ENCODE assay signal across 13 cellular contexts in genomic region chr4:190015538-190016368, GRCh38. TPM values are rescaled to one million over a fixed set of nuclear protein-coding genes. Genes with fewer than 3 reads are reported as not detected.
A peak's percentile ranks its signal among the peaks of the same experiment; 100 is the strongest.
DNase-seq lines count a peak whose midpoint lies in the region; ATAC-seq and TF ChIP-seq lines count a peak whose summit lies in the region.
"Had no signal": no experiment of that assay in that cellular context is flagged by ENCODE, and none has a peak within 500 bp of the region (broad histone marks: within the 10 kb centered on the region; RNA-seq: fewer than 3 reads in every experiment).

No MANE protein-coding gene starts in this region.

- H3K9me3 Mint-ChIP-seq in CD4-positive, alpha-beta memory T cell = peaks cover 0 to 23% (median 12%) of the 10 kb centered on the region in 8 donors
- H3K9me3 Mint-ChIP-seq in H9 (peaks cover 82 to 93% of the 10 kb centered on the region in 2 experiments), natural killer cell (no peaks in the 10 kb centered on the region)
- no peaks in the 10 kb centered on the region for H3K9me3 Mint-ChIP-seq in effector memory CD8-positive, alpha-beta T cell

- ATAC-seq in effector memory CD8-positive, alpha-beta T cell (replicated peaks) = no peak
- ATAC-seq in natural killer cell = no peak
- ATAC-seq in GM21381 (IDR thresholded peaks at IDR 0.05; ENCODE audit: unreplicated experiment) = no peak

- no peak overlapping the region for H2AK5ac ChIP-seq in H9 (ENCODE audit: insufficient read length, low read length)

- H2BK5ac ChIP-seq in H9 (ENCODE audit: insufficient read length, low read length) = no peak overlapping the region

- H3K27me3 ChIP-seq in CD4-positive, alpha-beta memory T cell (ENCODE audit: insufficient read depth, low read length) = peaks cover 9% of the 10 kb centered on the region
- H3K27me3 ChIP-seq in H9 (ENCODE audit: insufficient read depth, low read length) = peaks cover 44% of the 10 kb centered on the region

- no peak overlapping the region for H3K4me3 ChIP-seq in CD4-positive, alpha-beta memory T cell (ENCODE audit: low read length in 2 of 2)

- no peak overlapping the region for H4K5ac ChIP-seq in H9 (ENCODE audit: insufficient read length, low read depth, low read length)

- no peaks in the 10 kb centered on the region for H3K79me2 ChIP-seq in H9 (ENCODE audit: insufficient read depth, low read length)

- no peak overlapping the region for H4K8ac ChIP-seq in H9 (replicated peaks; ENCODE audit: insufficient read length, low read depth, low read length)

- H2BK20ac ChIP-seq in H9 (ENCODE audit: low read depth, low read length, poor library complexity, severe bottlenecking) = no peak overlapping the region

- H2BK12ac ChIP-seq in H9 (ENCODE audit: insufficient read length, low read depth, low read length) = no peak overlapping the region

- peaks cover 57 to 62% of the 10 kb centered on the region in 2 donors for H3K27me3 Mint-ChIP-seq in CD4-positive, alpha-beta memory T cell
- H3K27me3 Mint-ChIP-seq in H9 (ENCODE audit: low read depth) = peaks cover 6% of the 10 kb centered on the region
- H3K27me3 Mint-ChIP-seq in effector memory CD8-positive, alpha-beta T cell = peaks cover 62 to 88% of the 10 kb centered on the region in 2 donors
- peaks cover 55 to 57% of the 10 kb centered on the region in 2 donors for H3K27me3 Mint-ChIP-seq in natural killer cell (ENCODE audit: low read depth in 2 of 2)

- no peak overlapping the region for H2BK15ac ChIP-seq in H9 (ENCODE audit: low read depth, low read length)

- no peak overlapping the region for H3T11ph ChIP-seq in H9 (ENCODE audit: low read length)

- CTCF ChIA-PET in CD4-positive, alpha-beta memory T cell (lab: Charles Lee; ENCODE audit: partially characterized antibody) = no interaction called here

- intact Hi-C loops in CD4-positive, alpha-beta memory T cell (cut with micrococcal nuclease) = no loop called here
- intact Hi-C loops in natural killer cell (cut with micrococcal nuclease) = no loop called here

- H2AFZ ChIP-seq in H9 (ENCODE audit: low read length) = no peak overlapping the region

- H3K4ac ChIP-seq in H9 (ENCODE audit: low read depth, low read length) = no peak overlapping the region

- no peak overlapping the region for H3K18ac ChIP-seq in H9 (ENCODE audit: insufficient read length, low read depth, low read length)

- peaks cover 17 to 45% (median 36%) of the 10 kb centered on the region in 4 donors for H3K4me1 Mint-ChIP-seq in CD4-positive, alpha-beta memory T cell
- H3K4me1 Mint-ChIP-seq in H9 = no peaks in the 10 kb centered on the region
- H3K4me1 Mint-ChIP-seq in effector memory CD8-positive, alpha-beta T cell (ENCODE audit: low read depth in 2 of 2) = peaks cover 29 to 32% of the 10 kb centered on the region in 2 donors
- H3K4me1 Mint-ChIP-seq in natural killer cell = peaks cover 5 to 31% of the 10 kb centered on the region in 2 donors

- peaks cover 15% of the 10 kb centered on the region for H3K4me1 ChIP-seq in CD4-positive, alpha-beta memory T cell (ENCODE audit: insufficient read depth, low read length)
- no peaks in the 10 kb centered on the region for H3K4me1 ChIP-seq in H9 (ENCODE audit: insufficient read depth, low read length)

- H3K9me3 ChIP-seq in CD4-positive, alpha-beta memory T cell (ENCODE audit: control insufficient read depth in 1 of 2, low read length in 2 of 2) = no peaks in the 10 kb centered on the region
- peaks cover 37% of the 10 kb centered on the region for H3K9me3 ChIP-seq in H9 (ENCODE audit: control insufficient read depth, low read depth, low read length)
- H3K9me3 ChIP-seq: esophagus muscularis mucosa had no signal

- no peaks in the 10 kb centered on the region for H4K20me1 ChIP-seq in H9 (ENCODE audit: control insufficient read depth, insufficient read depth, insufficient read length)

- no peak overlapping the region for H3K23ac ChIP-seq in H9 (ENCODE audit: insufficient read length, low read depth, low read length)

- POLR2A ChIA-PET in CD4-positive, alpha-beta memory T cell (lab: Charles Lee; ENCODE audit: partially characterized antibody) = no interaction called here

- H3K27ac ChIP-seq in CD4-positive, alpha-beta memory T cell (ENCODE audit: low read depth, low read length) = no peak overlapping the region
- no peak overlapping the region for H3K27ac ChIP-seq in H9 (ENCODE audit: insufficient read length, low read depth, low read length)
- H3K27ac ChIP-seq: esophagus muscularis mucosa had no signal

- no peak overlapping the region for H3K9ac ChIP-seq in H9 (ENCODE audit: extremely low read depth, insufficient read length, low read length)

- H3K36me3 ChIP-seq in CD4-positive, alpha-beta memory T cell (ENCODE audit: insufficient read depth, low read length) = no peaks in the 10 kb centered on the region
- H3K36me3 ChIP-seq: esophagus muscularis mucosa had no signal

- no peaks in the 10 kb centered on the region for H3K79me1 ChIP-seq in H9 (ENCODE audit: insufficient read depth, low read depth, low read length, poor library complexity, severe bottlenecking)

- H3K4me3 Mint-ChIP-seq in CD4-positive, alpha-beta memory T cell = peak overlapping the region in 5 of 8 donors; percentile 35 to 66 (median 47)
- H3K4me3 Mint-ChIP-seq in H9 (no peak overlapping the region), natural killer cell (peak overlapping the region; percentile 75)
- peak overlapping the region; percentile 16 to 82 for H3K4me3 Mint-ChIP-seq in effector memory CD8-positive, alpha-beta T cell
- H3K4me3 Mint-ChIP-seq: activated B cell treated with CpG ODN at 0.5 μM for 24 hours had no signal

- DNase-seq in CD4-positive, alpha-beta memory T cell = no peak
- DNase-seq in H9 (peak; percentile 33), natural killer cell (no peak), NOMO-1 (lab: John Stamatoyannopoulos, UW; ENCODE audit: unreplicated experiment in 2 of 2) (no peak), SHP77 (lab: John Stamatoyannopoulos, UW) (no peak)
- no peak for DNase-seq in effector memory CD8-positive, alpha-beta T cell
- DNase-seq: activated B cell treated with CpG ODN at 0.5 μM for 24 hours; activated effector memory CD4-positive, alpha-beta T cell treated with anti-CD3 and anti-CD28 coated beads, Interleukin-2, amount 50 U/mL, for 16 hours; NCI-H2029; substantia nigra had no signal

- no peak overlapping the region for H4K91ac ChIP-seq in H9 (ENCODE audit: insufficient read length, low read depth, low read length)

- H3K14ac ChIP-seq in H9 (ENCODE audit: insufficient read depth, low read length) = no peak overlapping the region

- no peak overlapping the region for H3K56ac ChIP-seq in H9 (ENCODE audit: insufficient read length, low read depth, low read length)

- peaks cover 6% of the 10 kb centered on the region for H3K23me2 ChIP-seq in H9 (ENCODE audit: insufficient read length, low read depth, low read length, poor library complexity, severe bottlenecking)

- no peak overlapping the region for H2BK120ac ChIP-seq in H9 (ENCODE audit: low read depth, low read length, poor library complexity, severe bottlenecking)

- TF ChIP-seq CTCF in H9 (conservative IDR thresholded peaks at IDR 0.05) = no peak
- no peak for TF ChIP-seq CTCF in natural killer cell (IDR thresholded peaks at IDR 0.05)

- peak overlapping the region in 1 of 7 donors; percentile 57 for H3K27ac Mint-ChIP-seq in CD4-positive, alpha-beta memory T cell
- H3K27ac Mint-ChIP-seq in H9 = no peak overlapping the region
- no peak overlapping the region for H3K27ac Mint-ChIP-seq in effector memory CD8-positive, alpha-beta T cell
- peak overlapping the region in 1 of 2 donors; percentile 45 for H3K27ac Mint-ChIP-seq in natural killer cell
- H3K27ac Mint-ChIP-seq: activated B cell treated with CpG ODN at 0.5 μM for 24 hours had no signal

- WGBS in H9 (ENCODE audit: extremely low coverage, insufficient read length, low lambda C conversion rate) = no CpG with 5 or more reads among the region's 43 CpGs

- peaks cover 0 to 4% of the 10 kb centered on the region in 2 donors for H3K36me3 Mint-ChIP-seq in CD4-positive, alpha-beta memory T cell
- H3K36me3 Mint-ChIP-seq in H9 (ENCODE audit: insufficient read depth in 1 of 3, low read depth in 3 of 3) = peaks cover 30 to 44% (median 33%) of the 10 kb centered on the region in 3 experiments
- H3K36me3 Mint-ChIP-seq in effector memory CD8-positive, alpha-beta T cell (ENCODE audit: insufficient read depth) = peaks cover 8% of the 10 kb centered on the region
- H3K36me3 Mint-ChIP-seq in natural killer cell = peaks cover 10% of the 10 kb centered on the region

- peak overlapping the region; percentile 51 for H3K4me2 ChIP-seq in H9 (ENCODE audit: insufficient read depth, insufficient read length, low read length)

RNA-seq across cellular contexts. Expression of gene FRG2, which starts 11.3 kb away (rescaled TPM):
- not detected for total RNA-seq in CD4-positive, alpha-beta memory T cell
- not detected for polyA plus RNA-seq in CD4-positive, alpha-beta memory T cell
- total RNA-seq in H9 (2021) (not detected in 2 replicates), natural killer cell (not detected)
- total RNA-seq: activated B cell treated with CpG ODN at 0.5 μM for 24 hours, esophagus muscularis mucosa, renal cortical epithelial cell had no signal

RNA-seq across cellular contexts. Expression of gene DBET, which starts 48.5 kb away (rescaled TPM):
- total RNA-seq in CD4-positive, alpha-beta memory T cell = not detected
- not detected for polyA plus RNA-seq in CD4-positive, alpha-beta memory T cell
- total RNA-seq in H9 (2021) (not detected in 2 replicates), natural killer cell (not detected)
- total RNA-seq: activated B cell treated with CpG ODN at 0.5 μM for 24 hours, esophagus muscularis mucosa, renal cortical epithelial cell had no signal

Comparison
In these comparisons a context has a peak if more than half of its experiments do, and no peak if none do; other contexts are left out.
1. H3K4me3 Mint-ChIP-seq: peak in CD4-positive, alpha-beta memory T cell (5 of 8), effector memory CD8-positive, alpha-beta T cell (2 of 2) and natural killer cell (single experiment); none in H9 (0 of 2).